Comparison of ENCODE assay signal across 30 cellular contexts in genomic region chr4:72817012-72817411, GRCh38.
DNase-seq lines count a peak whose midpoint lies in the region; ATAC-seq and TF ChIP-seq lines count a peak whose summit lies in the region.
"Had no signal": no experiment of that assay in that cellular context is flagged by ENCODE, and none has a peak within 500 bp of the region (broad histone marks: within the 10 kb centered on the region; RNA-seq: fewer than 3 reads in every experiment).

No MANE protein-coding gene starts in this region.

- no peak overlapping the region for H2BK12ac ChIP-seq in neuronal stem cell (ENCODE audit: low read length)

- CTCF ChIA-PET in CD8-positive, alpha-beta T cell (lab: Charles Lee), result no interaction called here

- H3K4me2 ChIP-seq in osteoblast (ENCODE audit: insufficient read depth, low read length), result peak overlapping the region; percentile 59
- no peak overlapping the region for H3K4me2 ChIP-seq in neuronal stem cell (ENCODE audit: insufficient read depth, low read length, poor library complexity, severe bottlenecking)
- H3K4me2 ChIP-seq: A549 had no signal

- H2AK5ac ChIP-seq in neuronal stem cell (ENCODE audit: low read depth, low read length), result no peak overlapping the region

- H4K91ac ChIP-seq in neuronal stem cell (ENCODE audit: low read depth, low read length, poor library complexity), result no peak overlapping the region

- intact Hi-C loops in CD8-positive, alpha-beta T cell (cut with DNase I, micrococcal nuclease), result no loop called here

- H3K4me3 ChIP-seq in AG09309 (ENCODE audit: control insufficient read depth, low read depth, low read length) (no peak overlapping the region), osteoblast (ENCODE audit: insufficient read depth, low read length) (no peak overlapping the region), neuronal stem cell (ENCODE audit: low read length in 2 of 2) (no peak overlapping the region)
- no peak overlapping the region for H3K4me3 ChIP-seq in CD8-positive, alpha-beta T cell (ENCODE audit: low read depth, low read length)
- H3K4me3 ChIP-seq: A549, esophagus muscularis mucosa, MG63, right atrium auricular region, SJCRH30, stomach had no signal

- no peak overlapping the region for H3K9ac ChIP-seq in neuronal stem cell (ENCODE audit: low read depth, low read length, poor library complexity)

- WGBS in neuronal stem cell (ENCODE audit: extremely low coverage in 2 of 2, insufficient read length in 2 of 2, insufficient replicate concordance in 1 of 2), 2 donors, result no CpG with 5 or more reads among the region's 1 CpG

- no peak overlapping the region for H3K4ac ChIP-seq in neuronal stem cell (ENCODE audit: low read length)

- H3K4me1 ChIP-seq in osteoblast (ENCODE audit: insufficient read depth, low read length) (peaks cover 29% of the 10 kb centered on the region), neuronal stem cell (ENCODE audit: control insufficient read depth in 2 of 2, insufficient read depth in 1 of 2, low read depth in 1 of 2, low read length in 2 of 2) (no peaks in the 10 kb centered on the region)
- H3K4me1 ChIP-seq in CD8-positive, alpha-beta T cell (ENCODE audit: insufficient read depth, low read length), result no peaks in the 10 kb centered on the region
- H3K4me1 ChIP-seq: A549, esophagus muscularis mucosa, right atrium auricular region, SJCRH30, stomach had no signal

- no peak overlapping the region for H3K27ac Mint-ChIP-seq in CD8-positive, alpha-beta T cell
- H3K27ac Mint-ChIP-seq: activated CD4-positive, alpha-beta T cell treated with anti-CD3 and anti-CD28 coated beads, Interleukin-2, amount 10 ng/mL, durations not matched to agents 24 days and 14 days; CD4-positive, CD25-positive, alpha-beta regulatory T cell; effector memory CD8-positive, alpha-beta T cell; naive thymus-derived CD4-positive, alpha-beta T cell; T-helper 1 cell treated with Interleukin-12 subunit alpha and Interleukin-12 subunit beta and Interleukin-4 antibody, amounts not matched to agents 30 μg/mL and 1 μg/mL, for 36 hours; type B pancreatic cell had no signal

- H3K27ac ChIP-seq in osteoblast (ENCODE audit: low read depth, low read length) (peak overlapping the region; percentile 72), neuronal stem cell (replicated peaks; ENCODE audit: low read length) (no peak overlapping the region)
- H3K27ac ChIP-seq in CD8-positive, alpha-beta T cell (ENCODE audit: low read depth, low read length), result no peak overlapping the region
- H3K27ac ChIP-seq: A549, esophagus muscularis mucosa, HL-60, right atrium auricular region, SJCRH30, stomach, VCaP had no signal

- no peaks in the 10 kb centered on the region for H3K27me3 ChIP-seq in osteoblast (ENCODE audit: insufficient read depth, low read length)
- no peaks in the 10 kb centered on the region for H3K27me3 ChIP-seq in neuronal stem cell (ENCODE audit: control insufficient read depth in 3 of 3, insufficient read depth in 3 of 3, low read depth in 1 of 3, low read length in 3 of 3)
- H3K27me3 ChIP-seq in CD8-positive, alpha-beta T cell (ENCODE audit: insufficient read depth, low read length), result no peaks in the 10 kb centered on the region
- H3K27me3 ChIP-seq: esophagus muscularis mucosa, MG63, right atrium auricular region, SJCRH30, stomach had no signal

- H2BK5ac ChIP-seq in neuronal stem cell (ENCODE audit: low read length), result no peak overlapping the region

- POLR2A ChIA-PET in CD8-positive, alpha-beta T cell (lab: Charles Lee), result no interaction called here

- H3K9me3 ChIP-seq in osteoblast (ENCODE audit: low read depth, low read length) (no peaks in the 10 kb centered on the region), neuronal stem cell (replicated peaks in 1 of 2; ENCODE audit: control insufficient read depth in 2 of 2, insufficient read depth in 1 of 2, low read depth in 1 of 2, low read length in 2 of 2) (no peaks in the 10 kb centered on the region)
- H3K9me3 ChIP-seq in CD8-positive, alpha-beta T cell (ENCODE audit: low read length), result no peaks in the 10 kb centered on the region
- H3K9me3 ChIP-seq: A549, esophagus muscularis mucosa, MG63, right atrium auricular region, SJCRH30, stomach had no signal

- no peak overlapping the region for H2BK15ac ChIP-seq in neuronal stem cell (ENCODE audit: low read length)

- H4K20me1 ChIP-seq in osteoblast (ENCODE audit: insufficient read depth, low read length), result no peaks in the 10 kb centered on the region

- no peak overlapping the region for H2BK120ac ChIP-seq in neuronal stem cell (ENCODE audit: low read depth, low read length)

- no peak overlapping the region for H3K18ac ChIP-seq in neuronal stem cell (ENCODE audit: low read length)

- H3K14ac ChIP-seq in neuronal stem cell (ENCODE audit: low read length), result no peak overlapping the region

- no peak overlapping the region for H3K4me3 Mint-ChIP-seq in CD8-positive, alpha-beta T cell
- H3K4me3 Mint-ChIP-seq: activated CD4-positive, alpha-beta T cell treated with anti-CD3 and anti-CD28 coated beads, Interleukin-2, amount 10 ng/mL, durations not matched to agents 24 days and 14 days; CD4-positive, CD25-positive, alpha-beta regulatory T cell; effector memory CD8-positive, alpha-beta T cell; naive thymus-derived CD4-positive, alpha-beta T cell; T-helper 1 cell treated with Interleukin-12 subunit alpha and Interleukin-12 subunit beta and Interleukin-4 antibody, amounts not matched to agents 30 μg/mL and 1 μg/mL, for 36 hours; type B pancreatic cell had no signal

- peak; percentile 46 for DNase-seq in AG09309 (ENCODE audit: low read depth)
- DNase-seq in HS-27A (ENCODE audit: low read depth), result peak; percentile 36
- DNase-seq in astrocyte of the hippocampus (ENCODE audit: low read depth, low spot score), result peak; percentile 7
- no peak for DNase-seq in osteoblast (ENCODE audit: insufficient read length, low spot score, missing footprints)
- DNase-seq in neuronal stem cell (ENCODE audit: low spot score), result no peak
- DNase-seq in occipital lobe (lab: John Stamatoyannopoulos, UW), result no peak
- no peak for DNase-seq in CD8-positive, alpha-beta T cell
- DNase-seq: activated CD4-positive, alpha-beta T cell treated with anti-CD3 and anti-CD28 coated beads, Interleukin-2, amount 10 ng/mL, durations not matched to agents 24 days and 14 days; activated naive CD4-positive, alpha-beta T cell treated with anti-CD3 and anti-CD28 coated beads, Interleukin-2, amount 50 U/mL, for 16 hours; CD4-positive, CD25-positive, alpha-beta regulatory T cell; effector memory CD8-positive, alpha-beta T cell; GF-D8; glutamatergic neuron; IMR-90; left cardiac atrium; mesenchymal stem cell; MG63; naive thymus-derived CD4-positive, alpha-beta T cell; NCI-H1436 treated with DMSO at 0.1 percent for 48 hours; NCI-H510A; SJCRH30; stomach had no signal

- ATAC-seq in HG03159 (IDR thresholded peaks at IDR 0.05; ENCODE audit: unreplicated experiment), result no peak
- no peak for ATAC-seq in CD8-positive, alpha-beta T cell
- ATAC-seq: A549; effector memory CD8-positive, alpha-beta T cell; left cardiac atrium; naive thymus-derived CD4-positive, alpha-beta T cell had no signal

- no peaks in the 10 kb centered on the region for H3K79me2 ChIP-seq in osteoblast (ENCODE audit: insufficient read depth, low read length)

- no peak overlapping the region for H3K23ac ChIP-seq in neuronal stem cell (ENCODE audit: low read depth, low read length, poor library complexity)

- no peaks in the 10 kb centered on the region for H3K4me1 Mint-ChIP-seq in CD8-positive, alpha-beta T cell (ENCODE audit: low read depth)
- H3K4me1 Mint-ChIP-seq: activated CD4-positive, alpha-beta T cell treated with anti-CD3 and anti-CD28 coated beads, Interleukin-2, amount 10 ng/mL, durations not matched to agents 24 days and 14 days; CD4-positive, CD25-positive, alpha-beta regulatory T cell; naive thymus-derived CD4-positive, alpha-beta T cell had no signal

- H3K79me1 ChIP-seq in neuronal stem cell (ENCODE audit: low read depth, low read length), result no peaks in the 10 kb centered on the region

- no peaks in the 10 kb centered on the region for H3K27me3 Mint-ChIP-seq in CD8-positive, alpha-beta T cell (ENCODE audit: low read depth)
- H3K27me3 Mint-ChIP-seq: activated CD4-positive, alpha-beta T cell treated with anti-CD3 and anti-CD28 coated beads, Interleukin-2, amount 10 ng/mL, durations not matched to agents 24 days and 14 days; effector memory CD8-positive, alpha-beta T cell; naive thymus-derived CD4-positive, alpha-beta T cell; type B pancreatic cell had no signal

- H2AFZ ChIP-seq in osteoblast (ENCODE audit: low read length), result peak overlapping the region; percentile 30
- no peak overlapping the region for H2AFZ ChIP-seq in neuronal stem cell (ENCODE audit: low read length)

- no peak overlapping the region for H4K8ac ChIP-seq in neuronal stem cell (ENCODE audit: low read depth, low read length)

- TF ChIP-seq CTCF in AG09309 (IDR thresholded peaks at IDR 0.05; ENCODE audit: control insufficient read depth, insufficient read depth, low read depth, low read length, missing control alignments), result no peak
- TF ChIP-seq CTCF in osteoblast (IDR thresholded peaks at IDR 0.05; ENCODE audit: extremely low read depth, low read depth, low read length), result no peak
- no peak for TF ChIP-seq CTCF in CD8-positive, alpha-beta T cell (IDR thresholded peaks at IDR 0.05)

- H3K36me3 Mint-ChIP-seq in CD8-positive, alpha-beta T cell, result no peaks in the 10 kb centered on the region
- H3K36me3 Mint-ChIP-seq: CD4-positive, CD25-positive, alpha-beta regulatory T cell; naive thymus-derived CD4-positive, alpha-beta T cell; type B pancreatic cell had no signal

- H3K9me3 Mint-ChIP-seq in CD8-positive, alpha-beta T cell, result no peaks in the 10 kb centered on the region
- H3K9me3 Mint-ChIP-seq: activated CD4-positive, alpha-beta T cell treated with anti-CD3 and anti-CD28 coated beads, Interleukin-2, amount 10 ng/mL, durations not matched to agents 24 days and 14 days; T-helper 1 cell treated with Interleukin-12 subunit alpha and Interleukin-12 subunit beta and Interleukin-4 antibody, amounts not matched to agents 30 μg/mL and 1 μg/mL, for 36 hours; type B pancreatic cell had no signal

- no peaks in the 10 kb centered on the region for H3K36me3 ChIP-seq in osteoblast (ENCODE audit: insufficient read depth, low read length)
- no peaks in the 10 kb centered on the region for H3K36me3 ChIP-seq in neuronal stem cell (replicated peaks in 1 of 2; ENCODE audit: control insufficient read depth in 2 of 2, insufficient read depth in 2 of 2, low read length in 2 of 2)
- H3K36me3 ChIP-seq in CD8-positive, alpha-beta T cell (ENCODE audit: insufficient read depth, low read length), result no peaks in the 10 kb centered on the region
- H3K36me3 ChIP-seq: esophagus muscularis mucosa, MG63, right atrium auricular region, SJCRH30, stomach had no signal

Comparison
In these comparisons a context has a peak if more than half of its experiments do, and no peak if none do; other contexts are left out.
1. DNase-seq: peak in AG09309 (single experiment), HS-27A (single experiment) and astrocyte of the hippocampus (single experiment); none in osteoblast (single experiment), neuronal stem cell (single experiment), occipital lobe (single experiment) and CD8-positive, alpha-beta T cell (0 of 7).